In the genomic region with DNA sequence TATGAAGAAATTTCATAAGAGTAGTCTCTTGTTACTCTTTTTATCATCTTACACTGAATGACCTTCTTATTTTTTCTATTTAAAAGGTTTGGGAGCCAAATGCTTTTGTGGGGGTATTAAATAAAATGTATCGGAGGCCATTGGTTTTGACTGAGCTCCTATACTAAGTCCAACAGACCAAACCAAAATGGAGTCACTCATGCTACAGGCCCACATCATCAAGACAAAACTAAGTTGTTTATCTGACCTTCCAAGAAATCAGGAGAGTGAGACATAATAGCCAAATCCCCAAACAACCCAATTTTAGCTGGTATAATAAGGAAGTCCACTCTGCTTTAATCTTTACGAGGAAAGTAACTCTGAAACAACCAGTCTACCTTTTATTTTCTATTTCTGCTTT, we compare ENCODE assay signal across 24 cellular contexts. TPM values are rescaled to one million over a fixed set of nuclear protein-coding genes. Genes with fewer than 3 reads are reported as not detected.
"Had no signal": no experiment of that assay in that cellular context is flagged by ENCODE, and none has a peak within 500 bp of the region (broad histone marks: within the 10 kb centered on the region; RNA-seq: fewer than 3 reads in every experiment).

No MANE protein-coding gene starts in this region.

- H3K4me3 Mint-ChIP-seq: naive B cell; nephron; stimulated activated naive B cell treated with anti-CD40 and anti-IgM and Interleukin-4, amounts not matched to agents 10 μg/mL and 1 μg/mL and 100 μg/mL, for 72 hours; type B pancreatic cell had no signal

- H3K4me1 ChIP-seq: gastrocnemius medialis, parathyroid adenoma, prostate gland, right lobe of liver, suprapubic skin, thyroid gland had no signal

- H3K4me3 ChIP-seq: esophagus muscularis mucosa, gastrocnemius medialis, heart right ventricle, prostate gland, right lobe of liver, spleen, suprapubic skin, thyroid gland had no signal

- H3K27me3 ChIP-seq: esophagus muscularis mucosa, gastrocnemius medialis, heart right ventricle, right lobe of liver, spleen, suprapubic skin, thyroid gland had no signal

- H3K9me3 ChIP-seq: esophagus muscularis mucosa, gastrocnemius medialis, heart right ventricle, prostate gland, right lobe of liver, spleen, suprapubic skin, thyroid gland had no signal

- H3K9me3 Mint-ChIP-seq: nephron, type B pancreatic cell had no signal

- H3K27ac ChIP-seq: esophagus muscularis mucosa, gastrocnemius medialis, parathyroid adenoma, prostate gland, right lobe of liver, spleen, suprapubic skin, thyroid gland had no signal

- H3K27me3 Mint-ChIP-seq: naive B cell; stimulated activated naive B cell treated with anti-CD40 and anti-IgM and Interleukin-4, amounts not matched to agents 10 μg/mL and 1 μg/mL and 100 μg/mL, for 72 hours; type B pancreatic cell had no signal

- H3K4me1 Mint-ChIP-seq: naive B cell, nephron had no signal

- FAIRE-seq: islet of Langerhans, urothelium cell line had no signal

- H3K36me3 Mint-ChIP-seq: type B pancreatic cell had no signal

- DNase-seq: cortex of kidney; effector memory CD4-positive, alpha-beta T cell; gastrocnemius medialis; heart right ventricle; hypothalamus; kidney glomerular epithelial cell; mesendoderm; naive B cell; right lobe of liver; spleen; stimulated activated CD4-positive, alpha-beta T cell treated with anti-CD3 and anti-CD28 coated beads, Interleukin-4, amount 100 ng/mL, for 24 hours; stimulated activated naive B cell treated with anti-CD40 and anti-IgM and Interleukin-4, amounts not matched to agents 10 μg/mL and 1 μg/mL and 100 μg/mL, for 72 hours; thyroid gland had no signal

- ATAC-seq: gastrocnemius medialis; right lobe of liver; stimulated activated naive B cell treated with anti-CD40 and anti-IgM and Interleukin-4, amounts not matched to agents 10 μg/mL and 1 μg/mL and 100 μg/mL, for 72 hours had no signal

- H3K27ac Mint-ChIP-seq: nephron; stimulated activated naive B cell treated with anti-CD40 and anti-IgM and Interleukin-4, amounts not matched to agents 10 μg/mL and 1 μg/mL and 100 μg/mL, for 72 hours; type B pancreatic cell had no signal

- H3K36me3 ChIP-seq: esophagus muscularis mucosa, gastrocnemius medialis, heart right ventricle, prostate gland, right lobe of liver, spleen, suprapubic skin, thyroid gland had no signal

RNA-seq across cellular contexts. Expression of gene ALOX12, which starts 48.1 kb away (rescaled TPM):
- total RNA-seq: fibroblast of villous mesenchyme, gastrocnemius medialis, lung microvascular endothelial cell, renal cortical epithelial cell, thyroid gland had no signal
